8 cellular contexts compared by ENCODE assay signal in the genomic region with DNA sequence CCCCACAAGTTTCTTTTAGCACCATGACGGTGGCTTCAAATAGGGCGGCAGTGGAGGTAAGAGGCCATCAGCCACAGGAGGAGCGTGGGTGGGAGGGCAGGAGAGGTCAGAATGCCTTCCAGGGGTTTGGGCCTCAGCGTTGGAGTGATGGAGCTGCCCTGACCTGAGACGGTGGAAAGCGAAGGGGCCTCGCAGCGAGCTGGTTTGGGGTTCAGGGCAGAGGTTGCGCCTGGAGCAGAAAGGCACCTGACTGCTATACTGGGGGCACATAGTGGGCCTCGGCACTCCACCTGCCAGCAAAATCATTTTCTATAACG. TPM values are rescaled to one million over a fixed set of nuclear protein-coding genes. Genes with fewer than 3 reads are reported as not detected.
DNase-seq lines count a peak whose midpoint lies in the region; ATAC-seq, FAIRE-seq and TF ChIP-seq lines count a peak whose summit lies in the region.

No MANE protein-coding gene starts in this region.

- H2AFZ ChIP-seq in IMR-90 (replicated peaks; ENCODE audit: low read length, poor library complexity) (peak overlapping the region; percentile 98), keratinocyte (ENCODE audit: control insufficient read depth, low read length) (peak overlapping the region; percentile 90)

- no peak for TF ChIP-seq POLR2A in IMR-90 (IDR thresholded peaks at IDR 0.05; ENCODE audit: low read depth, low read length)

- H3K4me3 Mint-ChIP-seq in activated naive CD8-positive, alpha-beta T cell treated with anti-CD3 and anti-CD28 coated beads, Interleukin-2, amount 10 ng/mL, durations not matched to agents 7 days and 5 days = peak overlapping the region; percentile 90

- H2BK20ac ChIP-seq in IMR-90 (ENCODE audit: low read depth, low read length) = no peak overlapping the region

- H4K91ac ChIP-seq in IMR-90 (ENCODE audit: insufficient read depth, low read depth, low read length) = peak overlapping the region; percentile 88

- peaks cover 16% of the 10 kb centered on the region for H3K4me1 Mint-ChIP-seq in activated naive CD8-positive, alpha-beta T cell treated with anti-CD3 and anti-CD28 coated beads, Interleukin-2, amount 10 ng/mL, durations not matched to agents 7 days and 5 days

- peak overlapping the region; percentile 58; the same call in 1 of the 2 replicates for H2BK120ac ChIP-seq in IMR-90 (ENCODE audit: low read depth, low read length)

- H3K23ac ChIP-seq in IMR-90 (ENCODE audit: low read depth, low read length) = no peak overlapping the region

- peaks cover 4% of the 10 kb centered on the region for H3K36me3 Mint-ChIP-seq in activated naive CD8-positive, alpha-beta T cell treated with anti-CD3 and anti-CD28 coated beads, Interleukin-2, amount 10 ng/mL, durations not matched to agents 7 days and 5 days

- H4K20me1 ChIP-seq in IMR-90 (ENCODE audit: insufficient read depth, low read length) (peaks cover 27% of the 10 kb centered on the region), keratinocyte (ENCODE audit: control insufficient read depth, extremely low read depth, insufficient read depth, low read length) (peaks cover 4% of the 10 kb centered on the region)

- peak overlapping the region; percentile 99 to 100 for H4K8ac ChIP-seq in IMR-90 (ENCODE audit: low read depth in 2 of 2, low read length in 2 of 2)

- dilution Hi-C loops in IMR-90 (cut with HindIII; ENCODE audit: low sequenced_read_pairs, unreplicated experiment) = no loop called here
- dilution Hi-C loops in keratinocyte (cut with MboI; ENCODE audit: extremely low pct_ligation_motif_present, low sequenced_read_pairs) = no loop called here

- peak overlapping the region; percentile 95 for H3K27ac Mint-ChIP-seq in activated naive CD8-positive, alpha-beta T cell treated with anti-CD3 and anti-CD28 coated beads, Interleukin-2, amount 10 ng/mL, durations not matched to agents 7 days and 5 days

- peak overlapping the region; percentile 99 for H4K5ac ChIP-seq in IMR-90 (ENCODE audit: low read depth, low read length)

- H3K79me1 ChIP-seq in IMR-90 (ENCODE audit: low read depth in 1 of 2, low read length in 2 of 2) = peaks cover 2 to 47% of the 10 kb centered on the region in 2 experiments; a peak in 3 of 4 replicates

- ATAC-seq in IMR-90 (ENCODE audit: low read depth) (no peak), HG02870 (IDR thresholded peaks at IDR 0.05; ENCODE audit: unreplicated experiment) (no peak), GM19452 (IDR thresholded peaks at IDR 0.05; ENCODE audit: unreplicated experiment) (no peak), GM21381 (IDR thresholded peaks at IDR 0.05; ENCODE audit: unreplicated experiment) (no peak)
- no peak for ATAC-seq in activated naive CD8-positive, alpha-beta T cell treated with anti-CD3 and anti-CD28 coated beads, Interleukin-2, amount 10 ng/mL, durations not matched to agents 7 days and 5 days (ENCODE audit: low read depth)

- H3K36me3 ChIP-seq in IMR-90 (ENCODE audit: control insufficient read depth, insufficient read depth, low read length) = no peaks in the 10 kb centered on the region
- H3K36me3 ChIP-seq in keratinocyte (ENCODE audit: control insufficient read depth in 2 of 2, extremely low read depth in 1 of 2, insufficient read depth in 2 of 2, low read length in 2 of 2) = no peaks in the 10 kb centered on the region
- H3K36me3 ChIP-seq in subcutaneous abdominal adipose tissue (ENCODE audit: control insufficient read depth in 5 of 5, insufficient read depth in 5 of 5, low read length in 5 of 5) = no peaks in the 10 kb centered on the region

- H3K27me3 ChIP-seq in IMR-90 (ENCODE audit: control insufficient read depth, insufficient read depth, low read length) = peaks cover 4% of the 10 kb centered on the region
- no peaks in the 10 kb centered on the region for H3K27me3 ChIP-seq in keratinocyte (ENCODE audit: control insufficient read depth, extremely low read depth, insufficient read depth, low read length)
- peaks cover 3 to 7% (median 6%) of the 10 kb centered on the region in 5 donors for H3K27me3 ChIP-seq in subcutaneous abdominal adipose tissue (ENCODE audit: control insufficient read depth in 5 of 5, insufficient read depth in 4 of 5, low read length in 5 of 5)

- peak overlapping the region; percentile 94 for H2BK5ac ChIP-seq in IMR-90 (ENCODE audit: low read depth, low read length, poor library complexity, severe bottlenecking)

- H3K27me3 Mint-ChIP-seq in activated naive CD8-positive, alpha-beta T cell treated with anti-CD3 and anti-CD28 coated beads, Interleukin-2, amount 10 ng/mL, durations not matched to agents 7 days and 5 days = no peaks in the 10 kb centered on the region

- in situ Hi-C loops in IMR-90 (cut with MboI; ENCODE audit: low sequenced_read_pairs) = no loop called here

- H3K9ac ChIP-seq in IMR-90 (ENCODE audit: low read depth, low read length) (0 out of 2 replicates have a peak overlapping the region, but pooled peaks have one; percentile 7), keratinocyte (ENCODE audit: control insufficient read depth, extremely low read depth, insufficient read depth, low read length) (peak overlapping the region; percentile 87), subcutaneous abdominal adipose tissue (ENCODE audit: low read length in 5 of 5) (peak overlapping the region in 3 of 5 donors; percentile 87 to 97 (median 90))

- H2AK9ac ChIP-seq in IMR-90 (replicated peaks; ENCODE audit: low read depth, low read length, poor library complexity) = peak overlapping the region; percentile 92

- TF ChIP-seq RAD21 in IMR-90 (IDR thresholded peaks at IDR 0.05; ENCODE audit: low read length) = no peak

- no peaks in the 10 kb centered on the region for H3K9me3 Mint-ChIP-seq in activated naive CD8-positive, alpha-beta T cell treated with anti-CD3 and anti-CD28 coated beads, Interleukin-2, amount 10 ng/mL, durations not matched to agents 7 days and 5 days

- H3K4me2 ChIP-seq in IMR-90 (ENCODE audit: low read depth, low read length) (peak overlapping the region; percentile 59), keratinocyte (ENCODE audit: control insufficient read depth, extremely low read depth, insufficient read depth, low read depth, low read length) (peak overlapping the region; percentile 84)

- intact Hi-C loops in IMR-90 (cut with micrococcal nuclease) = no loop called here

- H3K9me3 ChIP-seq in IMR-90 (ENCODE audit: control insufficient read depth, insufficient read depth, low read length) (no peaks in the 10 kb centered on the region), keratinocyte (ENCODE audit: control insufficient read depth, low read depth, low read length) (no peaks in the 10 kb centered on the region), subcutaneous abdominal adipose tissue (ENCODE audit: control insufficient read depth in 5 of 5, low read length in 5 of 5) (no peaks in the 10 kb centered on the region)

- H3K27ac ChIP-seq in IMR-90 (ENCODE audit: insufficient read depth, low read length) (peak overlapping the region; percentile 55), keratinocyte (ENCODE audit: control insufficient read depth, insufficient read depth, low read length) (peak overlapping the region; percentile 76), subcutaneous abdominal adipose tissue (ENCODE audit: low read depth, low read length) (peak overlapping the region; percentile 82)

- BruUV-seq in IMR-90 (replicated peaks; lab: Mats Ljungman, UMichigan) = no TSS peak

- peaks cover 11% of the 10 kb centered on the region for H3K4me1 ChIP-seq in IMR-90 (ENCODE audit: control insufficient read depth, insufficient read depth, low read length)
- H3K4me1 ChIP-seq in keratinocyte (ENCODE audit: control insufficient read depth, extremely low read depth, insufficient read depth, low read length) = peaks cover 39% of the 10 kb centered on the region
- H3K4me1 ChIP-seq in subcutaneous abdominal adipose tissue (ENCODE audit: control insufficient read depth in 5 of 5, insufficient read depth in 5 of 5, low read length in 5 of 5) = peaks cover 0 to 25% (median 25%) of the 10 kb centered on the region in 5 donors

- peak overlapping the region; percentile 74 for H2AK5ac ChIP-seq in IMR-90 (ENCODE audit: low read depth, low read length)

- H3K4ac ChIP-seq in IMR-90 (ENCODE audit: low read depth, low read length) = peak overlapping the region; percentile 87

- H3K9me1 ChIP-seq in IMR-90 (ENCODE audit: insufficient read depth, low read length) (peaks cover 11% of the 10 kb centered on the region), keratinocyte (ENCODE audit: control insufficient read depth, extremely low read depth, insufficient read depth, low read length) (no peaks in the 10 kb centered on the region)

- FAIRE-seq in keratinocyte (lab: Jason Lieb, UNC) = no peak

- peak overlapping the region; percentile 12; the same call in 1 of the 3 replicates for H2BK15ac ChIP-seq in IMR-90 (ENCODE audit: low read depth, low read length)

- POLR2A ChIA-PET in IMR-90 (lab: Charles Lee; ENCODE audit: unreplicated experiment) = interaction anchor here (0.9 kb wide), 1 partner anchor 97 kb away, joined by 4 read pairs; no protein-coding TSS in a partner anchor
- POLR2A ChIA-PET in activated naive CD8-positive, alpha-beta T cell treated with anti-CD3 and anti-CD28 coated beads, Interleukin-2, amount 10 ng/mL, durations not matched to agents 7 days and 5 days (lab: Charles Lee) = interaction anchor here (0.9 to 1.4 kb wide), 4 partner anchors 53 to 300 kb away, joined by 4 to 8 read pairs (median 6); partner anchors contain the start of genes ANKRD10 and RAB20

- CTCF ChIA-PET in IMR-90 (lab: Yijun Ruan, JAX) = no interaction called here

- no peak overlapping the region for H3K56ac ChIP-seq in IMR-90 (ENCODE audit: extremely low read depth, insufficient read depth, low read length)

- H3K79me2 ChIP-seq in keratinocyte (ENCODE audit: control insufficient read depth, insufficient read depth, low read length) = peaks cover 43% of the 10 kb centered on the region

- peak overlapping the region; percentile 91; the same call in 1 of the 2 replicates for H3K4me3 ChIP-seq in IMR-90 (ENCODE audit: insufficient read depth, low read depth, low read length)
- H3K4me3 ChIP-seq in keratinocyte (ENCODE audit: control insufficient read depth in 2 of 3, extremely low read depth in 1 of 3, insufficient read depth in 2 of 3, low read depth in 1 of 3, low read length in 3 of 3) = peak overlapping the region; percentile 73 to 84 (median 73)
- H3K4me3 ChIP-seq in subcutaneous abdominal adipose tissue (ENCODE audit: low read depth in 1 of 5, low read length in 5 of 5) = peak overlapping the region; percentile 76 to 92 (median 85)

- DNase-seq in IMR-90 = no peak
- DNase-seq in activated naive CD8-positive, alpha-beta T cell treated with anti-CD3 and anti-CD28 coated beads, Interleukin-2, amount 10 ng/mL, durations not matched to agents 7 days and 5 days = no peak
- DNase-seq in keratinocyte (ENCODE audit: low read depth, low spot score) = no peak
- no peak for DNase-seq in NCI-H2029 (lab: John Stamatoyannopoulos, UW)

- H3K18ac ChIP-seq in IMR-90 (ENCODE audit: low read depth, low read length) = peak overlapping the region; percentile 31

- peak overlapping the region; percentile 76; the same call in 1 of the 2 replicates for H3K14ac ChIP-seq in IMR-90 (replicated peaks; ENCODE audit: low read depth, low read length)

- TF ChIP-seq CTCF in IMR-90 (conservative IDR thresholded peaks at IDR 0.05; ENCODE audit: low read depth, low read length) = no peak
- no peak for TF ChIP-seq CTCF in keratinocyte (optimal IDR thresholded peaks at IDR 0.05 in 1 of 3, IDR thresholded peaks at IDR 0.05 in 1 of 3, conservative IDR thresholded peaks at IDR 0.05 in 1 of 3; ENCODE audit: extremely low read depth in 1 of 3, insufficient read depth in 2 of 3, low read length in 3 of 3)

- WGBS in IMR-90 (ENCODE audit: extremely low coverage in 2 of 2, insufficient read length in 1 of 2), 2 experiments = 91% methylated on average over 7 of the region's 11 CpGs; no CpG with 5 or more reads in 1 of the 2 experiments

RNA-seq across cellular contexts. Expression of gene NAXD, which starts 0.4 kb away (rescaled TPM):
- 9.4 and 10.2 TPM in 2 replicates for total RNA-seq in IMR-90 (2012; rRNA removed)
- 24.4 and 27.2 TPM in 2 replicates for polyA plus RNA-seq in IMR-90 (2012; rRNA removed)
- polyA plus RNA-seq in IMR-90 (2012; cell fraction: cytosol; rRNA removed) = 21.3 and 27.8 TPM in 2 replicates
- polyA plus RNA-seq in IMR-90 (2012; cell fraction: nucleus; rRNA removed; ENCODE audit: low replicate concordance) = 90.8 and 120 TPM in 2 replicates
- 10 to 100 TPM; 31.3 TPM for total RNA-seq in activated naive CD8-positive, alpha-beta T cell treated with anti-CD3 and anti-CD28 coated beads, Interleukin-2, amount 10 ng/mL, durations not matched to agents 7 days and 5 days
- polyA plus RNA-seq in keratinocyte = 17.6 to 18.7 TPM (median 18.0 TPM) in 3 replicates
- 8.4 TPM for polyA plus RNA-seq in keratinocyte (2011; ENCODE audit: low read depth)
- 12.2 and 13.7 TPM in 2 replicates for polyA plus RNA-seq in keratinocyte (2011; cell fraction: cytosol; rRNA removed)
- polyA plus RNA-seq in keratinocyte (2011; cell fraction: nucleus; rRNA removed) = 41.3 and 44.7 TPM in 2 replicates
- polyA plus RNA-seq in keratinocyte (2012; ENCODE audit: low replicate concordance) = 15.6 and 23.1 TPM in 2 replicates
- 10.6 to 13.8 TPM (median 13.6 TPM) in 3 replicates for polyA minus RNA-seq in keratinocyte
- 8.6 TPM for polyA minus RNA-seq in keratinocyte (2011; cell fraction: cytosol; rRNA and poly(A)+ RNA removed)
- polyA minus RNA-seq in keratinocyte (2011; cell fraction: nucleus; rRNA and poly(A)+ RNA removed) = 8.1 and 11.6 TPM in 2 replicates

RNA-seq across cellular contexts. Expression of gene RAB20, which starts 53.4 kb away (rescaled TPM):
- total RNA-seq in IMR-90 (2012; rRNA removed) = 3.6 and 3.8 TPM in 2 replicates
- 4.7 and 5.1 TPM in 2 replicates for polyA plus RNA-seq in IMR-90 (2012; rRNA removed)
- 6.1 and 6.7 TPM in 2 replicates for polyA plus RNA-seq in IMR-90 (2012; cell fraction: cytosol; rRNA removed)
- polyA plus RNA-seq in IMR-90 (2012; cell fraction: nucleus; rRNA removed; ENCODE audit: low replicate concordance) = 2.3 and 2.4 TPM in 2 replicates
- total RNA-seq in activated naive CD8-positive, alpha-beta T cell treated with anti-CD3 and anti-CD28 coated beads, Interleukin-2, amount 10 ng/mL, durations not matched to agents 7 days and 5 days = 1 to 10 TPM; 8.8 to 9.9 TPM
- polyA plus RNA-seq in keratinocyte = 3.7 to 4.3 TPM (median 4.1 TPM) in 3 replicates
- polyA plus RNA-seq in keratinocyte (2011; ENCODE audit: low read depth) = 0.17 TPM
- polyA plus RNA-seq in keratinocyte (2011; cell fraction: cytosol; rRNA removed) = 3.4 and 5.1 TPM in 2 replicates
- polyA plus RNA-seq in keratinocyte (2011; cell fraction: nucleus; rRNA removed) = 3.4 and 3.8 TPM in 2 replicates
- 1.1 and 4.8 TPM in 2 replicates for polyA plus RNA-seq in keratinocyte (2012; ENCODE audit: low replicate concordance)
- 1.1 to 2.1 TPM (median 1.2 TPM) in 3 replicates for polyA minus RNA-seq in keratinocyte
- polyA minus RNA-seq in keratinocyte (2011; cell fraction: cytosol; rRNA and poly(A)+ RNA removed) = 3.8 TPM
- 1.2 and 1.4 TPM in 2 replicates for polyA minus RNA-seq in keratinocyte (2011; cell fraction: nucleus; rRNA and poly(A)+ RNA removed)

Comparison
In these comparisons a context has a peak if more than half of its experiments do, and no peak if none do; other contexts are left out.
1. H3K9ac ChIP-seq: peak in every context shown above with its lines; median percentile 90 in subcutaneous abdominal adipose tissue; 87 in keratinocyte; 7 in IMR-90.